1 cellular context compared by ENCODE assay signal in genomic region chr6:43509142-43509983, GRCh38.
TF ChIP-seq lines count a peak whose summit lies in the region.

No MANE protein-coding gene starts in this region.

TF ChIP-seq in HepG2, 621 proteins besides CTCF, POLR2A, EP300 and RAD21 (continued from another document and continues in another):
- TF ChIP-seq IRX3 (CRISPR knock-in tag; IDR thresholded peaks at IDR 0.05; ENCODE audit: borderline replicate concordance, low read depth) (no peak), SP5 (CRISPR knock-in tag; IDR thresholded peaks at IDR 0.05; ENCODE audit: borderline replicate concordance, low read depth) (no peak), IKZF1 (IDR thresholded peaks at IDR 0.05) (no peak), CBX2 (IDR thresholded peaks at IDR 0.05; ENCODE audit: low read depth, low read length) (no peak), CBX2 (CRISPR knock-in tag; IDR thresholded peaks at IDR 0.05; ENCODE audit: low read depth) (no peak), HNRNPK (IDR thresholded peaks at IDR 0.05; ENCODE audit: low read depth, low read length, poor library complexity, severe bottlenecking) (no peak), TAF15 (IDR thresholded peaks at IDR 0.05; ENCODE audit: low read depth, low read length, poor library complexity, severe bottlenecking) (no peak), AHDC1 (CRISPR knock-in tag; IDR thresholded peaks at IDR 0.05; ENCODE audit: borderline replicate concordance) (no peak), MXI1 (IDR thresholded peaks at IDR 0.05; ENCODE audit: borderline replicate concordance, low read depth, low read length) (no peak; the same call in 2 of the 3 replicates), ZNF879 (CRISPR knock-in tag; IDR thresholded peaks at IDR 0.05) (no peak), PHF20 (CRISPR knock-in tag; IDR thresholded peaks at IDR 0.05) (no peak; the same call in 1 of the 2 replicates), STAT5B (CRISPR knock-in tag; IDR thresholded peaks at IDR 0.05) (0 out of 2 replicates have a peak, but pooled peaks have one; percentile 25), ELF3 (CRISPR knock-in tag; IDR thresholded peaks at IDR 0.05) (peak; percentile 34; the same call in 1 of the 2 replicates), ZFP37 (CRISPR knock-in tag; IDR thresholded peaks at IDR 0.05; ENCODE audit: borderline replicate concordance) (no peak), GLMP (CRISPR knock-in tag; IDR thresholded peaks at IDR 0.05; ENCODE audit: borderline replicate concordance) (no peak), RERE (CRISPR knock-in tag; IDR thresholded peaks at IDR 0.05; ENCODE audit: low read depth) (no peak), PHF21A (CRISPR knock-in tag; IDR thresholded peaks at IDR 0.05) (no peak), GMEB2 (CRISPR knock-in tag; IDR thresholded peaks at IDR 0.05; ENCODE audit: low read depth) (no peak), FOXK2 (IDR thresholded peaks at IDR 0.05) (no peak), MAZ (IDR thresholded peaks at IDR 0.05; ENCODE audit: borderline replicate concordance, low read depth, low read length) (no peak), MAZ (CRISPR knock-in tag; IDR thresholded peaks at IDR 0.05; ENCODE audit: low read depth) (no peak; the same call in 1 of the 2 replicates), NFYC (CRISPR knock-in tag; IDR thresholded peaks at IDR 0.05) (no peak), ZMAT3 (CRISPR knock-in tag; conservative IDR thresholded peaks at IDR 0.05) (no peak; the same call in 1 of the 2 replicates), RBAK (CRISPR knock-in tag; IDR thresholded peaks at IDR 0.05) (no peak), HNRNPL (IDR thresholded peaks at IDR 0.05; ENCODE audit: low read depth, low read length) (0 out of 2 replicates have a peak, but pooled peaks have one; percentile 19), ZFAT (CRISPR knock-in tag; conservative IDR thresholded peaks at IDR 0.05) (no peak), HOXD1 (CRISPR knock-in tag; IDR thresholded peaks at IDR 0.05) (no peak), RXRB (CRISPR knock-in tag; IDR thresholded peaks at IDR 0.05; ENCODE audit: borderline replicate concordance) (0 out of 2 replicates have a peak, but pooled peaks have one; percentile 16), GABPA (IDR thresholded peaks at IDR 0.05; ENCODE audit: low read depth, low read length) (no peak), GABPA (CRISPR knock-in tag; IDR thresholded peaks at IDR 0.05; ENCODE audit: low read depth) (no peak), ZNF282 (IDR thresholded peaks at IDR 0.05; ENCODE audit: partially characterized antibody) (no peak), SRF (IDR thresholded peaks at IDR 0.05; ENCODE audit: low read depth, low read length) (no peak), PPARG (CRISPR knock-in tag; conservative IDR thresholded peaks at IDR 0.05) (no peak), ZNF431 (CRISPR knock-in tag; IDR thresholded peaks at IDR 0.05; ENCODE audit: borderline replicate concordance, low read depth) (no peak; the same call in 1 of the 2 replicates), NKX3-1 (CRISPR knock-in tag; IDR thresholded peaks at IDR 0.05) (no peak), ZNF563 (CRISPR knock-in tag; IDR thresholded peaks at IDR 0.05) (no peak)
- TF ChIP-seq, protein P1, sequence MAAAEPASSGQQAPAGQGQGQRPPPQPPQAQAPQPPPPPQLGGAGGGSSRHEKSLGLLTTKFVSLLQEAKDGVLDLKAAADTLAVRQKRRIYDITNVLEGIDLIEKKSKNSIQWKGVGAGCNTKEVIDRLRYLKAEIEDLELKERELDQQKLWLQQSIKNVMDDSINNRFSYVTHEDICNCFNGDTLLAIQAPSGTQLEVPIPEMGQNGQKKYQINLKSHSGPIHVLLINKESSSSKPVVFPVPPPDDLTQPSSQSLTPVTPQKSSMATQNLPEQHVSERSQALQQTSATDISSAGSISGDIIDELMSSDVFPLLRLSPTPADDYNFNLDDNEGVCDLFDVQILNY (CRISPR knock-in tag; conservative IDR thresholded peaks at IDR 0.05) = no peak
- TF ChIP-seq, protein P2, sequence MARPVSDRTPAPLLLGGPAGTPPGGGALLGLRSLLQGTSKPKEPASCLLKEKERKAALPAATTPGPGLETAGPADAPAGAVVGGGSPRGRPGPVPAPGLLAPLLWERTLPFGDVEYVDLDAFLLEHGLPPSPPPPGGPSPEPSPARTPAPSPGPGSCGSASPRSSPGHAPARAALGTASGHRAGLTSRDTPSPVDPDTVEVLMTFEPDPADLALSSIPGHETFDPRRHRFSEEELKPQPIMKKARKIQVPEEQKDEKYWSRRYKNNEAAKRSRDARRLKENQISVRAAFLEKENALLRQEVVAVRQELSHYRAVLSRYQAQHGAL (CRISPR knock-in tag; IDR thresholded peaks at IDR 0.05; ENCODE audit: not compliant biosample characterization) = no peak
- TF ChIP-seq, protein P3, sequence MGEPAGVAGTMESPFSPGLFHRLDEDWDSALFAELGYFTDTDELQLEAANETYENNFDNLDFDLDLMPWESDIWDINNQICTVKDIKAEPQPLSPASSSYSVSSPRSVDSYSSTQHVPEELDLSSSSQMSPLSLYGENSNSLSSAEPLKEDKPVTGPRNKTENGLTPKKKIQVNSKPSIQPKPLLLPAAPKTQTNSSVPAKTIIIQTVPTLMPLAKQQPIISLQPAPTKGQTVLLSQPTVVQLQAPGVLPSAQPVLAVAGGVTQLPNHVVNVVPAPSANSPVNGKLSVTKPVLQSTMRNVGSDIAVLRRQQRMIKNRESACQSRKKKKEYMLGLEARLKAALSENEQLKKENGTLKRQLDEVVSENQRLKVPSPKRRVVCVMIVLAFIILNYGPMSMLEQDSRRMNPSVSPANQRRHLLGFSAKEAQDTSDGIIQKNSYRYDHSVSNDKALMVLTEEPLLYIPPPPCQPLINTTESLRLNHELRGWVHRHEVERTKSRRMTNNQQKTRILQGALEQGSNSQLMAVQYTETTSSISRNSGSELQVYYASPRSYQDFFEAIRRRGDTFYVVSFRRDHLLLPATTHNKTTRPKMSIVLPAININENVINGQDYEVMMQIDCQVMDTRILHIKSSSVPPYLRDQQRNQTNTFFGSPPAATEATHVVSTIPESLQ (CRISPR knock-in tag; conservative IDR thresholded peaks at IDR 0.05) = no peak
- TF ChIP-seq, protein P4, sequence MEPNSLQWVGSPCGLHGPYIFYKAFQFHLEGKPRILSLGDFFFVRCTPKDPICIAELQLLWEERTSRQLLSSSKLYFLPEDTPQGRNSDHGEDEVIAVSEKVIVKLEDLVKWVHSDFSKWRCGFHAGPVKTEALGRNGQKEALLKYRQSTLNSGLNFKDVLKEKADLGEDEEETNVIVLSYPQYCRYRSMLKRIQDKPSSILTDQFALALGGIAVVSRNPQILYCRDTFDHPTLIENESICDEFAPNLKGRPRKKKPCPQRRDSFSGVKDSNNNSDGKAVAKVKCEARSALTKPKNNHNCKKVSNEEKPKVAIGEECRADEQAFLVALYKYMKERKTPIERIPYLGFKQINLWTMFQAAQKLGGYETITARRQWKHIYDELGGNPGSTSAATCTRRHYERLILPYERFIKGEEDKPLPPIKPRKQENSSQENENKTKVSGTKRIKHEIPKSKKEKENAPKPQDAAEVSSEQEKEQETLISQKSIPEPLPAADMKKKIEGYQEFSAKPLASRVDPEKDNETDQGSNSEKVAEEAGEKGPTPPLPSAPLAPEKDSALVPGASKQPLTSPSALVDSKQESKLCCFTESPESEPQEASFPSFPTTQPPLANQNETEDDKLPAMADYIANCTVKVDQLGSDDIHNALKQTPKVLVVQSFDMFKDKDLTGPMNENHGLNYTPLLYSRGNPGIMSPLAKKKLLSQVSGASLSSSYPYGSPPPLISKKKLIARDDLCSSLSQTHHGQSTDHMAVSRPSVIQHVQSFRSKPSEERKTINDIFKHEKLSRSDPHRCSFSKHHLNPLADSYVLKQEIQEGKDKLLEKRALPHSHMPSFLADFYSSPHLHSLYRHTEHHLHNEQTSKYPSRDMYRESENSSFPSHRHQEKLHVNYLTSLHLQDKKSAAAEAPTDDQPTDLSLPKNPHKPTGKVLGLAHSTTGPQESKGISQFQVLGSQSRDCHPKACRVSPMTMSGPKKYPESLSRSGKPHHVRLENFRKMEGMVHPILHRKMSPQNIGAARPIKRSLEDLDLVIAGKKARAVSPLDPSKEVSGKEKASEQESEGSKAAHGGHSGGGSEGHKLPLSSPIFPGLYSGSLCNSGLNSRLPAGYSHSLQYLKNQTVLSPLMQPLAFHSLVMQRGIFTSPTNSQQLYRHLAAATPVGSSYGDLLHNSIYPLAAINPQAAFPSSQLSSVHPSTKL (CRISPR knock-in tag; IDR thresholded peaks at IDR 0.05) = no peak
